ENCODE assay signal across 28 cellular contexts in the genomic region with DNA sequence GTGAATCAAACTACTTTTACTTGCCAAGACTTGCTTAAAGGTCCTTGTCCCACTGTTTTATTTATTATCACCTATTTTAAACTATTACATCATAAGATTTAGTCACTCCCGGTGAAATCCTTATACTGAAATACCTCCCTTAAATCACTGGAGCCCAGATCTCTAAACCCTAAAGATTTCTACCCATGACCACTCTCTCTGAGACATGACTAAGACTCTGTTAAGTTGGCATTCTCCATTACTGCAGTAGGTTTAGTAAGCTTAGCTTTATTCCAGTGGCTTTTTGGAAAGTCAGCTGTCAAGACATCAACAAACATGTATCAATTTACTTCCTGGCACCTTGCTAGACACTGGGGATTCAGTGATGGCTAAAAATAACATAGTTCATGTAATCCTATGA.
"Had no signal": no experiment of that assay in that cellular context is flagged by ENCODE, and none has a peak within 500 bp of the region (broad histone marks: within the 10 kb centered on the region; RNA-seq: fewer than 3 reads in every experiment).

No MANE protein-coding gene starts in this region.

- H3K4me1 Mint-ChIP-seq: activated naive CD4-positive, alpha-beta T cell treated with anti-CD3 and anti-CD28 coated beads, Interleukin-2, amount 10 ng/mL, durations not matched to agents 7 days and 5 days; activated naive CD8-positive, alpha-beta T cell treated with anti-CD3 and anti-CD28 coated beads for 36 hours; T-cell had no signal

- H3K9me3 Mint-ChIP-seq: activated CD8-positive, alpha-beta T cell treated with anti-CD3 and anti-CD28 coated beads for 36 hours; activated naive CD8-positive, alpha-beta T cell treated with anti-CD3 and anti-CD28 coated beads for 36 hours; activated T-helper 2 cell treated with anti-CD3 and anti-CD28 coated beads, Interferon-gamma antibody, Interleukin-2, Interleukin-4, amounts not matched to agents 10 μg/mL and 5 μg/mL and 100 μg/mL, durations not matched to agents 14 hours and 24 hours and 36 hours had no signal

- H3K36me3 ChIP-seq: brain microvascular endothelial cell had no signal

- H3K27me3 Mint-ChIP-seq: activated CD8-positive, alpha-beta T cell treated with anti-CD3 and anti-CD28 coated beads for 36 hours; activated naive CD4-positive, alpha-beta T cell treated with anti-CD3 and anti-CD28 coated beads, Interleukin-2, amount 10 ng/mL, durations not matched to agents 7 days and 5 days; T-cell had no signal

- ATAC-seq: activated CD8-positive, alpha-beta T cell treated with anti-CD3 and anti-CD28 coated beads for 36 hours; activated T-cell treated with anti-CD3 and anti-CD28 coated beads, Interleukin-2, amount 50 U/mL, for 72 hours; K562; Panc1; Right ventricle myocardium inferior; T-cell had no signal

- H3K36me3 Mint-ChIP-seq: activated naive CD4-positive, alpha-beta T cell treated with anti-CD3 and anti-CD28 coated beads, Interleukin-2, amount 10 ng/mL, durations not matched to agents 7 days and 5 days; activated naive CD8-positive, alpha-beta T cell treated with anti-CD3 and anti-CD28 coated beads for 36 hours; T-cell had no signal

- H3K4me3 ChIP-seq: K562, SK-N-MC had no signal

- H3K27me3 ChIP-seq: brain microvascular endothelial cell had no signal

- H3K4me3 Mint-ChIP-seq: activated CD8-positive, alpha-beta T cell treated with anti-CD3 and anti-CD28 coated beads for 36 hours; activated naive CD4-positive, alpha-beta T cell treated with anti-CD3 and anti-CD28 coated beads, Interleukin-2, amount 10 ng/mL, durations not matched to agents 7 days and 5 days; activated naive CD8-positive, alpha-beta T cell treated with anti-CD3 and anti-CD28 coated beads for 36 hours; activated T-cell treated with anti-CD3 and anti-CD28 coated beads, Interleukin-2, amount 50 U/mL, for 72 hours; T-cell had no signal

- DNase-seq: activated CD4-positive, alpha-beta T cell treated with anti-CD3 and anti-CD28 coated beads, Interleukin-2, amount 50 U/mL, for 1 hour; activated CD4-positive, CD25-positive, alpha-beta regulatory T cell; activated CD8-positive, alpha-beta memory T cell treated with anti-CD3 and anti-CD28 coated beads, Interleukin-2, amount 50 U/mL, for 4 hours; activated CD8-positive, alpha-beta T cell treated with anti-CD3 and anti-CD28 coated beads for 36 hours; activated gamma-delta T cell treated with Interleukin-2 at 50 U/mL for 16 hours; activated naive CD4-positive, alpha-beta T cell treated with anti-CD3 and anti-CD28 coated beads, Interleukin-2, amount 10 ng/mL, durations not matched to agents 7 days and 5 days; activated naive CD8-positive, alpha-beta T cell treated with anti-CD3 and anti-CD28 coated beads for 36 hours; activated T-cell treated with anti-CD3 and anti-CD28 coated beads, Interleukin-2, amount 50 U/mL, for 72 hours; brain microvascular endothelial cell; caudate nucleus; Kasumi-1; NCI-H1048; NCI-H1930; NCI-H446; NCI-H524; NCI-H748 treated with DMSO at 0.1 percent for 48 hours; NK-92 treated with Interleukin-12 subunit alpha and Interleukin-12 subunit beta, amount 100 ng/mL, for 24 hours; OCI-M1; RPMI8226; T-cell; T-helper 2 cell; T1000 had no signal

- H3K27ac Mint-ChIP-seq: activated CD8-positive, alpha-beta T cell treated with anti-CD3 and anti-CD28 coated beads for 36 hours; activated naive CD4-positive, alpha-beta T cell treated with anti-CD3 and anti-CD28 coated beads, Interleukin-2, amount 10 ng/mL, durations not matched to agents 7 days and 5 days; activated naive CD8-positive, alpha-beta T cell treated with anti-CD3 and anti-CD28 coated beads for 36 hours; activated T-cell treated with anti-CD3 and anti-CD28 coated beads, Interleukin-2, amount 50 U/mL, for 72 hours; activated T-helper 2 cell treated with anti-CD3 and anti-CD28 coated beads, Interferon-gamma antibody, Interleukin-2, Interleukin-4, amounts not matched to agents 10 μg/mL and 5 μg/mL and 100 μg/mL, durations not matched to agents 14 hours and 24 hours and 36 hours; T-cell had no signal

- FAIRE-seq: K562, TTC549 had no signal

- H3K27ac ChIP-seq: brain microvascular endothelial cell, SK-N-MC had no signal
